In the genomic region with DNA sequence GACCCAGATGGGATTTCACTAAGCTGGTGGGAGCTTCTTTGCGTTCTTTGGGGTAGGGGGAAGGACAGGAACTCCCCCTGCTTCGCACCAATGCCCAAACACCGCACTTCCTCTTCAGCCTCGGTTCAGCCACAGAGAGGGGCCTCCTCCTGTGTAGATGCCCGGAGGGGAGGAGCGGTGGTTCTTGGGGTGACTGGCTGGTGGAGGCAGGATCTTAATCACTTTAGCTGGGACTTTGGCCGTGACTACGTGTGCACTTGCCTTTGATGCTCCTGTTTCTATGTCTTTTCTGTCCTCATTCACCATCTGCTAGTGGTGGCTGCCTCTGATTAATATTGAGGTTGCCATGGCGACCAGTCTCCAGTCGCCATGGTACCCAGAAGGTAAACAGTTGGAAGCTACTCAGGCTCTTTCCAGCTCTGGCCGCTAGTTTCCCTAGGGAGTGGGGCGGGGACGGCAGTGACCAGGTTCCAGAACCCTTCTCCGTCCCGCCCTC, we compare ENCODE assay signal across 12 cellular contexts. TPM values are rescaled to one million over a fixed set of nuclear protein-coding genes. Genes with fewer than 3 reads are reported as not detected.
A peak's percentile ranks its signal among the peaks of the same experiment; 100 is the strongest.
DNase-seq lines count a peak whose midpoint lies in the region; ATAC-seq and TF ChIP-seq lines count a peak whose summit lies in the region.
"Had no signal": no experiment of that assay in that cellular context is flagged by ENCODE, and none has a peak within 500 bp of the region (broad histone marks: within the 10 kb centered on the region; RNA-seq: fewer than 3 reads in every experiment).

No MANE protein-coding gene starts in this region.

- no peak for TF ChIP-seq CTCF in gastroesophageal sphincter (IDR thresholded peaks at IDR 0.05)

- H3K4me3 ChIP-seq in mesodermal cell (ENCODE audit: extremely low read depth, insufficient read depth, low read length, poor library complexity, severe bottlenecking) (no peak overlapping the region), gastroesophageal sphincter (no peak overlapping the region)
- H3K4me3 ChIP-seq: cardiac muscle cell had no signal

- ATAC-seq in activated CD8-positive, alpha-beta T cell treated with anti-CD3 and anti-CD28 coated beads, Interleukin-2, amount 10 ng/mL, durations not matched to agents 7 days and 5 days: no peak
- ATAC-seq in GM21529 (IDR thresholded peaks at IDR 0.05; ENCODE audit: unreplicated experiment): no peak
- no peak for ATAC-seq in gastroesophageal sphincter
- ATAC-seq: natural killer cell treated with Interleukin-12 subunit alpha and Interleukin-12 subunit beta and Interleukin-15 and Interleukin-18, amount 100 ng/mL, for 72 hours had no signal

- no peak for TF ChIP-seq POLR2A in gastroesophageal sphincter (IDR thresholded peaks at IDR 0.05)

- peaks cover 16% of the 10 kb centered on the region for H3K4me1 Mint-ChIP-seq in activated CD8-positive, alpha-beta T cell treated with anti-CD3 and anti-CD28 coated beads, Interleukin-2, amount 10 ng/mL, durations not matched to agents 7 days and 5 days (ENCODE audit: low read depth)

- H3K27ac ChIP-seq in mesodermal cell (ENCODE audit: low read depth, low read length, severe bottlenecking) (peak overlapping the region; percentile 3), gastroesophageal sphincter (no peak overlapping the region)
- H3K27ac ChIP-seq: cardiac muscle cell had no signal

- H3K36me3 ChIP-seq in mesodermal cell (ENCODE audit: control insufficient read depth, insufficient read depth, low read length) (no peaks in the 10 kb centered on the region), gastroesophageal sphincter (no peaks in the 10 kb centered on the region)
- H3K36me3 ChIP-seq: cardiac muscle cell had no signal

- H3K27ac Mint-ChIP-seq in activated CD8-positive, alpha-beta T cell treated with anti-CD3 and anti-CD28 coated beads, Interleukin-2, amount 10 ng/mL, durations not matched to agents 7 days and 5 days: no peak overlapping the region
- H3K27ac Mint-ChIP-seq: natural killer cell treated with Interleukin-12 subunit alpha and Interleukin-12 subunit beta and Interleukin-15 and Interleukin-18, amount 100 ng/mL, for 72 hours had no signal

- H3K36me3 Mint-ChIP-seq in activated CD8-positive, alpha-beta T cell treated with anti-CD3 and anti-CD28 coated beads, Interleukin-2, amount 10 ng/mL, durations not matched to agents 7 days and 5 days (ENCODE audit: low read depth): peaks cover 6% of the 10 kb centered on the region
- H3K36me3 Mint-ChIP-seq: natural killer cell treated with Interleukin-12 subunit alpha and Interleukin-12 subunit beta and Interleukin-15 and Interleukin-18, amount 100 ng/mL, for 72 hours had no signal

- H3K27me3 Mint-ChIP-seq in activated CD8-positive, alpha-beta T cell treated with anti-CD3 and anti-CD28 coated beads, Interleukin-2, amount 10 ng/mL, durations not matched to agents 7 days and 5 days (ENCODE audit: low read depth): peaks cover 73% of the 10 kb centered on the region

- H3K4me1 ChIP-seq in mesodermal cell (ENCODE audit: control insufficient read depth, insufficient read depth, low read length, poor library complexity, severe bottlenecking) (no peaks in the 10 kb centered on the region), gastroesophageal sphincter (peaks cover 0 to 22% (median 3%) of the 10 kb centered on the region in 3 donors)

- H3K27me3 ChIP-seq in gastroesophageal sphincter: peaks cover 76% of the 10 kb centered on the region

- peak overlapping the region; percentile 11 for H3K4me3 Mint-ChIP-seq in activated CD8-positive, alpha-beta T cell treated with anti-CD3 and anti-CD28 coated beads, Interleukin-2, amount 10 ng/mL, durations not matched to agents 7 days and 5 days
- H3K4me3 Mint-ChIP-seq: natural killer cell treated with Interleukin-12 subunit alpha and Interleukin-12 subunit beta and Interleukin-15 and Interleukin-18, amount 100 ng/mL, for 72 hours had no signal

- WGBS in mesodermal cell (ENCODE audit: insufficient coverage in 2 of 2), 2 experiments: 10 to 18% methylated on average over 9 to 12 of the region's 15 CpGs
- WGBS in gastroesophageal sphincter (ENCODE audit: low coverage in 1 of 2), 2 donors: 7 to 34% methylated on average over 6 to 7 of the region's 15 CpGs

- POLR2A ChIA-PET in activated CD8-positive, alpha-beta T cell treated with anti-CD3 and anti-CD28 coated beads, Interleukin-2, amount 10 ng/mL, durations not matched to agents 7 days and 5 days (lab: Charles Lee): no interaction called here
- POLR2A ChIA-PET in HEK293T (lab: Yijun Ruan, JAX): no interaction called here

- peaks cover 3% of the 10 kb centered on the region for H3K9me3 Mint-ChIP-seq in activated CD8-positive, alpha-beta T cell treated with anti-CD3 and anti-CD28 coated beads, Interleukin-2, amount 10 ng/mL, durations not matched to agents 7 days and 5 days (ENCODE audit: insufficient read depth)
- H3K9me3 Mint-ChIP-seq: natural killer cell treated with Interleukin-12 subunit alpha and Interleukin-12 subunit beta and Interleukin-15 and Interleukin-18, amount 100 ng/mL, for 72 hours had no signal

- peak; percentile 13 for DNase-seq in DMS79 (lab: John Stamatoyannopoulos, UW)
- peak; percentile 69 for DNase-seq in NCI-H1092 (lab: John Stamatoyannopoulos, UW)
- no peak for DNase-seq in activated CD8-positive, alpha-beta T cell treated with anti-CD3 and anti-CD28 coated beads, Interleukin-2, amount 10 ng/mL, durations not matched to agents 7 days and 5 days
- no peak for DNase-seq in NCI-H510A (lab: John Stamatoyannopoulos, UW)
- DNase-seq in HEK293T (ENCODE audit: extremely low spot score): no peak
- DNase-seq: DND-41, T-helper 1 cell had no signal

- CTCF ChIA-PET in activated CD8-positive, alpha-beta T cell treated with anti-CD3 and anti-CD28 coated beads, Interleukin-2, amount 10 ng/mL, durations not matched to agents 7 days and 5 days (lab: Charles Lee): no interaction called here
- CTCF ChIA-PET in HEK293T (lab: Yijun Ruan, JAX): interaction anchor here (0.6 kb wide), 1 partner anchor 792 kb away, joined by 4 read pairs; no protein-coding TSS in a partner anchor

- peaks cover 4% of the 10 kb centered on the region for H3K9me3 ChIP-seq in mesodermal cell (ENCODE audit: control insufficient read depth, low read length)
- no peaks in the 10 kb centered on the region for H3K9me3 ChIP-seq in gastroesophageal sphincter

- TF ChIP-seq EP300 in gastroesophageal sphincter (IDR thresholded peaks at IDR 0.05): no peak

TF ChIP-seq in HEK293T, 16 proteins besides CTCF, POLR2A, EP300 and RAD21:
- TF ChIP-seq SP1 (IDR thresholded peaks at IDR 0.05): no peak
- no peak for TF ChIP-seq CTBP1 (IDR thresholded peaks at IDR 0.05; ENCODE audit: borderline replicate concordance)
- TF ChIP-seq, protein P1, sequence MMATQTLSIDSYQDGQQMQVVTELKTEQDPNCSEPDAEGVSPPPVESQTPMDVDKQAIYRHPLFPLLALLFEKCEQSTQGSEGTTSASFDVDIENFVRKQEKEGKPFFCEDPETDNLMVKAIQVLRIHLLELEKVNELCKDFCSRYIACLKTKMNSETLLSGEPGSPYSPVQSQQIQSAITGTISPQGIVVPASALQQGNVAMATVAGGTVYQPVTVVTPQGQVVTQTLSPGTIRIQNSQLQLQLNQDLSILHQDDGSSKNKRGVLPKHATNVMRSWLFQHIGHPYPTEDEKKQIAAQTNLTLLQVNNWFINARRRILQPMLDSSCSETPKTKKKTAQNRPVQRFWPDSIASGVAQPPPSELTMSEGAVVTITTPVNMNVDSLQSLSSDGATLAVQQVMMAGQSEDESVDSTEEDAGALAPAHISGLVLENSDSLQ (IDR thresholded peaks at IDR 0.05): no peak
- TF ChIP-seq HDGF (IDR thresholded peaks at IDR 0.05; ENCODE audit: borderline replicate concordance): no peak

RNA-seq across cellular contexts. Expression of a gene that starts 1.9 kb away (rescaled TPM):
- not detected for total RNA-seq in activated CD8-positive, alpha-beta T cell treated with anti-CD3 and anti-CD28 coated beads, Interleukin-2, amount 10 ng/mL, durations not matched to agents 7 days and 5 days
- 0.22 TPM for polyA plus RNA-seq in mesodermal cell (2013, experiment 1 of 2)
- polyA plus RNA-seq in mesodermal cell (2013, experiment 2 of 2): 0.10 TPM
- 10 to 100 TPM in 1 of 4 donors, 1 to 10 TPM in 3; 1.1 to 10.6 (median 6.1) TPM for total RNA-seq in gastroesophageal sphincter
- total RNA-seq: cardiac muscle cell; natural killer cell treated with Interleukin-12 subunit alpha and Interleukin-12 subunit beta and Interleukin-15 and Interleukin-18, amount 100 ng/mL, for 72 hours had no signal
- polyA plus RNA-seq: cardiac muscle cell had no signal

Comparison
In these comparisons a context has a peak if more than half of its experiments do, and no peak if none do; other contexts are left out.
1. DNase-seq: peak in DMS79 (single experiment) and NCI-H1092 (single experiment); none in activated CD8-positive, alpha-beta T cell treated with anti-CD3 and anti-CD28 coated beads, Interleukin-2, amount 10 ng/mL, durations not matched to agents 7 days and 5 days (single experiment), NCI-H510A (single experiment) and HEK293T (single experiment).